Comparison of ENCODE assay signal across 1 cellular context in genomic region chr6:126181173-126181741, GRCh38.
TF ChIP-seq lines count a peak whose summit lies in the region.

No MANE protein-coding gene starts in this region.

TF ChIP-seq in HepG2, 621 proteins besides CTCF, POLR2A, EP300 and RAD21 (continued from another document):
- TF ChIP-seq, protein P1, sequence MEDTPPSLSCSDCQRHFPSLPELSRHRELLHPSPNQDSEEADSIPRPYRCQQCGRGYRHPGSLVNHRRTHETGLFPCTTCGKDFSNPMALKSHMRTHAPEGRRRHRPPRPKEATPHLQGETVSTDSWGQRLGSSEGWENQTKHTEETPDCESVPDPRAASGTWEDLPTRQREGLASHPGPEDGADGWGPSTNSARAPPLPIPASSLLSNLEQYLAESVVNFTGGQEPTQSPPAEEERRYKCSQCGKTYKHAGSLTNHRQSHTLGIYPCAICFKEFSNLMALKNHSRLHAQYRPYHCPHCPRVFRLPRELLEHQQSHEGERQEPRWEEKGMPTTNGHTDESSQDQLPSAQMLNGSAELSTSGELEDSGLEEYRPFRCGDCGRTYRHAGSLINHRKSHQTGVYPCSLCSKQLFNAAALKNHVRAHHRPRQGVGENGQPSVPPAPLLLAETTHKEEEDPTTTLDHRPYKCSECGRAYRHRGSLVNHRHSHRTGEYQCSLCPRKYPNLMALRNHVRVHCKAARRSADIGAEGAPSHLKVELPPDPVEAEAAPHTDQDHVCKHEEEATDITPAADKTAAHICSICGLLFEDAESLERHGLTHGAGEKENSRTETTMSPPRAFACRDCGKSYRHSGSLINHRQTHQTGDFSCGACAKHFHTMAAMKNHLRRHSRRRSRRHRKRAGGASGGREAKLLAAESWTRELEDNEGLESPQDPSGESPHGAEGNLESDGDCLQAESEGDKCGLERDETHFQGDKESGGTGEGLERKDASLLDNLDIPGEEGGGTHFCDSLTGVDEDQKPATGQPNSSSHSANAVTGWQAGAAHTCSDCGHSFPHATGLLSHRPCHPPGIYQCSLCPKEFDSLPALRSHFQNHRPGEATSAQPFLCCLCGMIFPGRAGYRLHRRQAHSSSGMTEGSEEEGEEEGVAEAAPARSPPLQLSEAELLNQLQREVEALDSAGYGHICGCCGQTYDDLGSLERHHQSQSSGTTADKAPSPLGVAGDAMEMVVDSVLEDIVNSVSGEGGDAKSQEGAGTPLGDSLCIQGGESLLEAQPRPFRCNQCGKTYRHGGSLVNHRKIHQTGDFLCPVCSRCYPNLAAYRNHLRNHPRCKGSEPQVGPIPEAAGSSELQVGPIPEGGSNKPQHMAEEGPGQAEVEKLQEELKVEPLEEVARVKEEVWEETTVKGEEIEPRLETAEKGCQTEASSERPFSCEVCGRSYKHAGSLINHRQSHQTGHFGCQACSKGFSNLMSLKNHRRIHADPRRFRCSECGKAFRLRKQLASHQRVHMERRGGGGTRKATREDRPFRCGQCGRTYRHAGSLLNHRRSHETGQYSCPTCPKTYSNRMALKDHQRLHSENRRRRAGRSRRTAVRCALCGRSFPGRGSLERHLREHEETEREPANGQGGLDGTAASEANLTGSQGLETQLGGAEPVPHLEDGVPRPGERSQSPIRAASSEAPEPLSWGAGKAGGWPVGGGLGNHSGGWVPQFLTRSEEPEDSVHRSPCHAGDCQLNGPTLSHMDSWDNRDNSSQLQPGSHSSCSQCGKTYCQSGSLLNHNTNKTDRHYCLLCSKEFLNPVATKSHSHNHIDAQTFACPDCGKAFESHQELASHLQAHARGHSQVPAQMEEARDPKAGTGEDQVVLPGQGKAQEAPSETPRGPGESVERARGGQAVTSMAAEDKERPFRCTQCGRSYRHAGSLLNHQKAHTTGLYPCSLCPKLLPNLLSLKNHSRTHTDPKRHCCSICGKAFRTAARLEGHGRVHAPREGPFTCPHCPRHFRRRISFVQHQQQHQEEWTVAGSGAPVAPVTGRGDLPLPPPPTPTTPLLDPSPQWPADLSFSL (CRISPR knock-in tag; IDR thresholded peaks at IDR 0.05), result no peak
- TF ChIP-seq, protein P2, sequence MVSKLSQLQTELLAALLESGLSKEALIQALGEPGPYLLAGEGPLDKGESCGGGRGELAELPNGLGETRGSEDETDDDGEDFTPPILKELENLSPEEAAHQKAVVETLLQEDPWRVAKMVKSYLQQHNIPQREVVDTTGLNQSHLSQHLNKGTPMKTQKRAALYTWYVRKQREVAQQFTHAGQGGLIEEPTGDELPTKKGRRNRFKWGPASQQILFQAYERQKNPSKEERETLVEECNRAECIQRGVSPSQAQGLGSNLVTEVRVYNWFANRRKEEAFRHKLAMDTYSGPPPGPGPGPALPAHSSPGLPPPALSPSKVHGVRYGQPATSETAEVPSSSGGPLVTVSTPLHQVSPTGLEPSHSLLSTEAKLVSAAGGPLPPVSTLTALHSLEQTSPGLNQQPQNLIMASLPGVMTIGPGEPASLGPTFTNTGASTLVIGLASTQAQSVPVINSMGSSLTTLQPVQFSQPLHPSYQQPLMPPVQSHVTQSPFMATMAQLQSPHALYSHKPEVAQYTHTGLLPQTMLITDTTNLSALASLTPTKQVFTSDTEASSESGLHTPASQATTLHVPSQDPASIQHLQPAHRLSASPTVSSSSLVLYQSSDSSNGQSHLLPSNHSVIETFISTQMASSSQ (IDR thresholded peaks at IDR 0.05; ENCODE audit: low read depth), result no peak
- TF ChIP-seq, protein P2 (CRISPR knock-in tag; IDR thresholded peaks at IDR 0.05; ENCODE audit: borderline replicate concordance), result no peak
- TF ChIP-seq NR2F1 (CRISPR knock-in tag; IDR thresholded peaks at IDR 0.05) (no peak), SRF (IDR thresholded peaks at IDR 0.05; ENCODE audit: low read depth, low read length) (peak; percentile 88), TOE1 (CRISPR knock-in tag; IDR thresholded peaks at IDR 0.05) (no peak), ZBTB46 (CRISPR knock-in tag; IDR thresholded peaks at IDR 0.05; ENCODE audit: borderline replicate concordance) (no peak), KDM4B (CRISPR knock-in tag; IDR thresholded peaks at IDR 0.05) (no peak)
- TF ChIP-seq, protein P3, sequence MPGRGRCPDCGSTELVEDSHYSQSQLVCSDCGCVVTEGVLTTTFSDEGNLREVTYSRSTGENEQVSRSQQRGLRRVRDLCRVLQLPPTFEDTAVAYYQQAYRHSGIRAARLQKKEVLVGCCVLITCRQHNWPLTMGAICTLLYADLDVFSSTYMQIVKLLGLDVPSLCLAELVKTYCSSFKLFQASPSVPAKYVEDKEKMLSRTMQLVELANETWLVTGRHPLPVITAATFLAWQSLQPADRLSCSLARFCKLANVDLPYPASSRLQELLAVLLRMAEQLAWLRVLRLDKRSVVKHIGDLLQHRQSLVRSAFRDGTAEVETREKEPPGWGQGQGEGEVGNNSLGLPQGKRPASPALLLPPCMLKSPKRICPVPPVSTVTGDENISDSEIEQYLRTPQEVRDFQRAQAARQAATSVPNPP (CRISPR knock-in tag; IDR thresholded peaks at IDR 0.05), result no peak
